In genomic region chr11:1520209-1520986, GRCh38 we compare ENCODE assay signal across 1 cellular context.
TF ChIP-seq lines count a peak whose summit lies in the region.

No MANE protein-coding gene starts in this region.

TF ChIP-seq in K562, 482 proteins besides CTCF, POLR2A, EP300 and RAD21 (continued from another document):
- TF ChIP-seq E2F1 (CRISPR knock-in tag; IDR thresholded peaks at IDR 0.05) = no peak
- no peak for TF ChIP-seq ZNF224 (CRISPR knock-in tag; IDR thresholded peaks at IDR 0.05)
- no peak for TF ChIP-seq ZNF217 (CRISPR knock-in tag; IDR thresholded peaks at IDR 0.05)
- no peak for TF ChIP-seq THAP7 (CRISPR knock-in tag; IDR thresholded peaks at IDR 0.05)
- TF ChIP-seq ID3 (CRISPR knock-in tag; IDR thresholded peaks at IDR 0.05) = no peak
- TF ChIP-seq ID3 (tag; IDR thresholded peaks at IDR 0.05) = no peak
- TF ChIP-seq IFI16 (CRISPR knock-in tag; IDR thresholded peaks at IDR 0.05) = no peak
- TF ChIP-seq CHCHD3 (CRISPR knock-in tag; IDR thresholded peaks at IDR 0.05) = no peak
- no peak for TF ChIP-seq ZNF407 (IDR thresholded peaks at IDR 0.05; ENCODE audit: low read depth)
- TF ChIP-seq FOXP4 (CRISPR knock-in tag; IDR thresholded peaks at IDR 0.05; ENCODE audit: borderline replicate concordance) = no peak
- TF ChIP-seq SIRT6 (IDR thresholded peaks at IDR 0.05; ENCODE audit: low read depth, low read length) = no peak
- no peak for TF ChIP-seq SMARCC2 (IDR thresholded peaks at IDR 0.05; ENCODE audit: low read depth)
- no peak for TF ChIP-seq RFX5 (IDR thresholded peaks at IDR 0.05; ENCODE audit: low read depth, low read length)
- no peak for TF ChIP-seq ZNF449 (CRISPR knock-in tag; IDR thresholded peaks at IDR 0.05)
- no peak for TF ChIP-seq HNRNPLL (IDR thresholded peaks at IDR 0.05; ENCODE audit: low read depth, low read length, poor library complexity, severe bottlenecking)
- TF ChIP-seq RERE (CRISPR knock-in tag; IDR thresholded peaks at IDR 0.05; ENCODE audit: borderline replicate concordance) = no peak
- peak; percentile 28; the same call in 1 of the 2 replicates for TF ChIP-seq CREM (IDR thresholded peaks at IDR 0.05; ENCODE audit: low read depth)
- no peak for TF ChIP-seq ZNF699 (CRISPR knock-in tag; IDR thresholded peaks at IDR 0.05; ENCODE audit: insufficient replicate concordance)
- no peak for TF ChIP-seq ZBTB43 (CRISPR knock-in tag; IDR thresholded peaks at IDR 0.05)
- no peak for TF ChIP-seq ZNF79 (CRISPR knock-in tag; IDR thresholded peaks at IDR 0.05; ENCODE audit: low read depth)
- TF ChIP-seq GMEB1 (CRISPR knock-in tag; IDR thresholded peaks at IDR 0.05) = no peak
- TF ChIP-seq NBN (IDR thresholded peaks at IDR 0.05; ENCODE audit: low read depth) = no peak
TF ChIP-seq in K562: peak in this region for 26.
